ENCODE assay signal across 17 cellular contexts in the genomic region with DNA sequence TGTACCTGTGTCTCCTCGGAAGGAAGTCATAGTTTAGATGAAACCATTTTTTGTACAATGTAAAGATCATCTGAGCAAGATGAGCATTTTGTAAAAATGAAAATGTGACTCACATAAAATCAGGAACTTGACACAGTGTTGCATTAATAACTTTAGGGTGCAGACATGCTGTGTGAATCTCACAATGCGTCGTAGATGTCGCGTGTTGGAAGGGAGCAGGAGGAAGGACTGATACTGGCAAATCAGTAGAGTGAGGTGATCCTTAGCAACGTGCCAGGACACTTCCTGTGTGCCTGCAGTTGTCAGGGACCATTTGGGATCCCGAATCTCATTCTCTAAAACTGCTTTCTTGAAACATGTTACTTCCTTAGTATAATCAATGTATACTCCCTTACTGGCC.
"Had no signal": no experiment of that assay in that cellular context is flagged by ENCODE, and none has a peak within 500 bp of the region (broad histone marks: within the 10 kb centered on the region; RNA-seq: fewer than 3 reads in every experiment).

No MANE protein-coding gene starts in this region.

- H3K4me3 Mint-ChIP-seq: activated CD8-positive, alpha-beta memory T cell treated with anti-CD3 and anti-CD28 coated beads, Interleukin-2, amount 10 ng/mL, durations not matched to agents 7 days and 5 days; activated naive CD8-positive, alpha-beta T cell treated with anti-CD3 and anti-CD28 coated beads, Interleukin-2, amount 10 ng/mL, durations not matched to agents 7 days and 5 days; activated T-cell treated with anti-CD3 and anti-CD28 coated beads, Interleukin-2, amount 50 U/mL, for 24 hours; stimulated activated effector memory CD8-positive, alpha-beta T cell treated with anti-CD3 and anti-CD28 coated beads, Interleukin-12 subunit alpha, Interleukin-12 subunit beta, amount 100 ng/mL, for 72 hours; T-helper 2 cell treated with Interferon-gamma antibody and Interleukin-4, amounts not matched to agents 5 μg/mL and 100 μg/mL, for 36 hours had no signal

- H3K4me2 ChIP-seq: hepatocyte had no signal

- H3K27ac Mint-ChIP-seq: activated CD8-positive, alpha-beta memory T cell treated with anti-CD3 and anti-CD28 coated beads, Interleukin-2, amount 10 ng/mL, durations not matched to agents 7 days and 5 days; activated naive CD8-positive, alpha-beta T cell treated with anti-CD3 and anti-CD28 coated beads, Interleukin-2, amount 10 ng/mL, durations not matched to agents 7 days and 5 days; activated T-cell treated with anti-CD3 and anti-CD28 coated beads, Interleukin-2, amount 50 U/mL, for 24 hours; stimulated activated effector memory CD8-positive, alpha-beta T cell treated with anti-CD3 and anti-CD28 coated beads, Interleukin-12 subunit alpha, Interleukin-12 subunit beta, amount 100 ng/mL, for 72 hours; T-helper 2 cell treated with Interferon-gamma antibody and Interleukin-4, amounts not matched to agents 5 μg/mL and 100 μg/mL, for 36 hours had no signal

- DNase-seq: activated CD8-positive, alpha-beta memory T cell treated with anti-CD3 and anti-CD28 coated beads, Interleukin-2, amount 10 ng/mL, durations not matched to agents 7 days and 5 days; activated gamma-delta T cell; activated naive CD8-positive, alpha-beta T cell treated with anti-CD3 and anti-CD28 coated beads, Interleukin-2, amount 10 ng/mL, durations not matched to agents 7 days and 5 days; activated T-cell treated with anti-CD3 and anti-CD28 coated beads, Interleukin-2, amount 50 U/mL, for 24 hours; anterior cingulate cortex; caudate nucleus; colonic mucosa; effector CD8-positive, alpha-beta T cell; kidney; left ventricle myocardium superior; small intestine had no signal

- H3K4me3 ChIP-seq: colonic mucosa, hepatocyte, right atrium auricular region, tibial nerve had no signal

- FAIRE-seq: kidney, small intestine had no signal

- H3K9me3 ChIP-seq: colonic mucosa, right atrium auricular region, tibial nerve had no signal

- H3K27ac ChIP-seq: colonic mucosa, hepatocyte, tibial nerve had no signal

- H3K27me3 ChIP-seq: colonic mucosa, hepatocyte, right atrium auricular region, tibial nerve had no signal

- H2AFZ ChIP-seq: hepatocyte had no signal

- H3K4me1 Mint-ChIP-seq: activated CD8-positive, alpha-beta memory T cell treated with anti-CD3 and anti-CD28 coated beads, Interleukin-2, amount 10 ng/mL, durations not matched to agents 7 days and 5 days had no signal

- H3K36me3 ChIP-seq: colonic mucosa had no signal

- H3K9me3 Mint-ChIP-seq: activated naive CD8-positive, alpha-beta T cell treated with anti-CD3 and anti-CD28 coated beads, Interleukin-2, amount 10 ng/mL, durations not matched to agents 7 days and 5 days; activated T-cell treated with anti-CD3 and anti-CD28 coated beads, Interleukin-2, amount 50 U/mL, for 24 hours; stimulated activated effector memory CD8-positive, alpha-beta T cell treated with anti-CD3 and anti-CD28 coated beads, Interleukin-12 subunit alpha, Interleukin-12 subunit beta, amount 100 ng/mL, for 72 hours; T-helper 2 cell treated with Interferon-gamma antibody and Interleukin-4, amounts not matched to agents 5 μg/mL and 100 μg/mL, for 36 hours had no signal

- H3K36me3 Mint-ChIP-seq: activated CD8-positive, alpha-beta memory T cell treated with anti-CD3 and anti-CD28 coated beads, Interleukin-2, amount 10 ng/mL, durations not matched to agents 7 days and 5 days; activated naive CD8-positive, alpha-beta T cell treated with anti-CD3 and anti-CD28 coated beads, Interleukin-2, amount 10 ng/mL, durations not matched to agents 7 days and 5 days; stimulated activated effector memory CD8-positive, alpha-beta T cell treated with anti-CD3 and anti-CD28 coated beads, Interleukin-12 subunit alpha, Interleukin-12 subunit beta, amount 100 ng/mL, for 72 hours had no signal

- ATAC-seq: activated CD4-positive, CD25-positive, alpha-beta regulatory T cell treated with anti-CD3 and anti-CD28 coated beads, Interleukin-2, amount 50 U/mL, for 24 hours; activated CD8-positive, alpha-beta memory T cell treated with anti-CD3 and anti-CD28 coated beads, Interleukin-2, amount 10 ng/mL, durations not matched to agents 7 days and 5 days; left ventricle myocardium superior; stimulated activated effector memory CD8-positive, alpha-beta T cell treated with anti-CD3 and anti-CD28 coated beads, Interleukin-12 subunit alpha, Interleukin-12 subunit beta, amount 100 ng/mL, for 72 hours had no signal
